Comparison of ENCODE assay signal across 8 cellular contexts in genomic region chr16:15671530-15672117, GRCh38.
DNase-seq lines count a peak whose midpoint lies in the region; ATAC-seq lines count a peak whose summit lies in the region.

No MANE protein-coding gene starts in this region.

- H3K9me3 Mint-ChIP-seq in stimulated activated naive CD8-positive, alpha-beta T cell treated with anti-CD3 and anti-CD28 coated beads, Interleukin-15, Interleukin-2, amounts not matched to agents 100 ng/mL and 50 ng/mL, for 24 hours, result no peaks in the 10 kb centered on the region

- H3K27me3 ChIP-seq in muscle layer of colon (ENCODE audit: control insufficient read depth in 1 of 2, insufficient read depth in 2 of 2, low read length in 2 of 2), result no peaks in the 10 kb centered on the region

- H3K4me1 ChIP-seq in muscle layer of colon (ENCODE audit: insufficient read depth, low read length), result peaks cover 16% of the 10 kb centered on the region

- H3K9ac ChIP-seq in muscle layer of colon (ENCODE audit: low read length), result no peak overlapping the region

- no peak overlapping the region for H3K4me3 Mint-ChIP-seq in stimulated activated naive CD8-positive, alpha-beta T cell treated with anti-CD3 and anti-CD28 coated beads, Interleukin-15, Interleukin-2, amounts not matched to agents 100 ng/mL and 50 ng/mL, for 24 hours

- peaks cover 36% of the 10 kb centered on the region for H3K36me3 ChIP-seq in muscle layer of colon (ENCODE audit: insufficient read depth, low read length)

- H3K27ac ChIP-seq in angular gyrus (ENCODE audit: low read depth, low read length) (peak overlapping the region; percentile 98), muscle layer of colon (ENCODE audit: low read depth, low read length) (peak overlapping the region; percentile 4)

- H3K36me3 Mint-ChIP-seq in stimulated activated naive CD8-positive, alpha-beta T cell treated with anti-CD3 and anti-CD28 coated beads, Interleukin-15, Interleukin-2, amounts not matched to agents 100 ng/mL and 50 ng/mL, for 24 hours (ENCODE audit: low read depth), result peaks cover 64% of the 10 kb centered on the region

- no peak for ATAC-seq in stimulated activated naive CD8-positive, alpha-beta T cell treated with anti-CD3 and anti-CD28 coated beads, Interleukin-15, Interleukin-2, amounts not matched to agents 100 U/mL and 50 U/mL, for 24 hours
- no peak for ATAC-seq in HG02571 (IDR thresholded peaks at IDR 0.05; ENCODE audit: unreplicated experiment)

- peak overlapping the region; percentile 53 for H3K27ac Mint-ChIP-seq in stimulated activated naive CD8-positive, alpha-beta T cell treated with anti-CD3 and anti-CD28 coated beads, Interleukin-15, Interleukin-2, amounts not matched to agents 100 ng/mL and 50 ng/mL, for 24 hours

- H3K9me3 ChIP-seq in muscle layer of colon (ENCODE audit: low read length), result no peaks in the 10 kb centered on the region

- no peaks in the 10 kb centered on the region for H3K27me3 Mint-ChIP-seq in stimulated activated naive CD8-positive, alpha-beta T cell treated with anti-CD3 and anti-CD28 coated beads, Interleukin-15, Interleukin-2, amounts not matched to agents 100 ng/mL and 50 ng/mL, for 24 hours

- H3K4me1 Mint-ChIP-seq in stimulated activated naive CD8-positive, alpha-beta T cell treated with anti-CD3 and anti-CD28 coated beads, Interleukin-15, Interleukin-2, amounts not matched to agents 100 ng/mL and 50 ng/mL, for 24 hours (ENCODE audit: low read depth), result peaks cover 31% of the 10 kb centered on the region

- no peak overlapping the region for H3K4me3 ChIP-seq in muscle layer of colon (ENCODE audit: low read depth in 1 of 2, low read length in 2 of 2)

- DNase-seq in stimulated activated naive CD8-positive, alpha-beta T cell treated with anti-CD3 and anti-CD28 coated beads, Interleukin-15, Interleukin-2, amounts not matched to agents 100 U/mL and 50 U/mL, for 24 hours, result no peak
- no peak for DNase-seq in NCI-H187 treated with DMSO at 0.1 percent for 48 hours (lab: John Stamatoyannopoulos, UW)
- no peak for DNase-seq in GM19240 (ENCODE audit: insufficient read length, low spot score)
- no peak for DNase-seq in T-helper 9 cell
